ENCODE assay signal across 32 cellular contexts in genomic region chr9:74304598-74304997, GRCh38.
DNase-seq lines count a peak whose midpoint lies in the region; ATAC-seq, FAIRE-seq and TF ChIP-seq lines count a peak whose summit lies in the region.
"Had no signal": no experiment of that assay in that cellular context is flagged by ENCODE, and none has a peak within 500 bp of the region (broad histone marks: within the 10 kb centered on the region; RNA-seq: fewer than 3 reads in every experiment).

No MANE protein-coding gene starts in this region.

- TF ChIP-seq CTCF in H1 (IDR thresholded peaks at IDR 0.05; ENCODE audit: control extremely low read depth in 1 of 3, insufficient read depth in 1 of 3, low read depth in 1 of 3, low read length in 3 of 3) (no peak), dorsolateral prefrontal cortex (IDR thresholded peaks at IDR 0.05 in 54 of 56, conservative IDR thresholded peaks at IDR 0.05 in 2 of 56; ENCODE audit: low read depth in 1 of 56, partially characterized antibody in 56 of 56) (no peak)

- H4K8ac ChIP-seq in H1 (ENCODE audit: extremely low read depth, insufficient read depth, low read length) (no peak overlapping the region), mesendoderm (ENCODE audit: low read depth, low read length) (no peak overlapping the region)

- no peak for TF ChIP-seq EP300 in H1 (IDR thresholded peaks at IDR 0.05; ENCODE audit: borderline replicate concordance in 1 of 2, low read depth in 2 of 2, low read length in 2 of 2)

- POLR2A ChIA-PET in H1 (lab: Charles Lee; ENCODE audit: partially characterized antibody) = no interaction called here

- H3K9ac ChIP-seq in HUES48 (ENCODE audit: low read depth, low read length) (no peak overlapping the region), H1 (replicated peaks in 1 of 4; ENCODE audit: extremely low read depth in 1 of 4, low read depth in 3 of 4, low read length in 3 of 4) (no peak overlapping the region), mesendoderm (ENCODE audit: low read length) (no peak overlapping the region)
- H3K9ac ChIP-seq: BLaER1 treated with 17β-estradiol and CSF1 and Interleukin-3, amounts not matched to agents 10 nM and 100 nM had no signal

- intact Hi-C loops in dorsolateral prefrontal cortex (cut with DNase I) = no loop called here

- H3K79me2 ChIP-seq in H1 (ENCODE audit: control insufficient read depth in 1 of 2, insufficient read depth in 2 of 2, low read length in 2 of 2) (no peaks in the 10 kb centered on the region), mesendoderm (ENCODE audit: control insufficient read depth, insufficient read depth, low read length) (no peaks in the 10 kb centered on the region)

- H3K4me1 ChIP-seq in HUES48 (ENCODE audit: control insufficient read depth, insufficient read depth, low read length) (peaks cover 42% of the 10 kb centered on the region), H1 (replicated peaks in 1 of 4; ENCODE audit: control insufficient read depth in 3 of 4, insufficient read depth in 4 of 4, low read length in 3 of 4) (peaks cover 0 to 16% (median 2%) of the 10 kb centered on the region in 4 experiments; a peak in 4 of 7 replicates), mesendoderm (ENCODE audit: control insufficient read depth, low read depth, low read length) (peaks cover 2% of the 10 kb centered on the region)
- H3K4me1 ChIP-seq: A549; BLaER1 treated with 17β-estradiol and CSF1 and Interleukin-3, amounts not matched to agents 10 nM and 100 nM; Caco-2 had no signal

- H3K56ac ChIP-seq in H1 (replicated peaks; ENCODE audit: insufficient read length, low read depth, low read length) (no peak overlapping the region), mesendoderm (ENCODE audit: low read length) (no peak overlapping the region)

- peak overlapping the region; percentile 20 to 23; a peak in 3 of 4 replicates for H3K4me2 ChIP-seq in H1 (ENCODE audit: insufficient read depth in 1 of 2, low read depth in 2 of 2, low read length in 2 of 2)
- H3K4me2 ChIP-seq in mesendoderm (ENCODE audit: low read length) = no peak overlapping the region
- H3K4me2 ChIP-seq: A549; BLaER1 treated with 17β-estradiol and CSF1 and Interleukin-3, amounts not matched to agents 10 nM and 100 nM; PC-9 had no signal

- H3K4ac ChIP-seq in H1 (replicated peaks; ENCODE audit: insufficient read length, low read depth, low read length) (no peak overlapping the region), mesendoderm (ENCODE audit: low read depth, low read length) (no peak overlapping the region)

- H3K36me3 ChIP-seq in HUES48 (ENCODE audit: control insufficient read depth, insufficient read depth, low read length) (no peaks in the 10 kb centered on the region), H1 (ENCODE audit: control insufficient read depth in 2 of 4, insufficient read depth in 4 of 4, low read length in 3 of 4) (no peaks in the 10 kb centered on the region), mesendoderm (ENCODE audit: control insufficient read depth, insufficient read depth, low read length) (no peaks in the 10 kb centered on the region)
- H3K36me3 ChIP-seq: HAP-1, SJCRH30 had no signal

- no peak overlapping the region for H2BK20ac ChIP-seq in H1 (ENCODE audit: low read length)

- H3K23me2 ChIP-seq in H1 (ENCODE audit: low read depth, low read length) = no peaks in the 10 kb centered on the region

- ATAC-seq in GM21367 (IDR thresholded peaks at IDR 0.05; ENCODE audit: unreplicated experiment) = no peak
- ATAC-seq in HG03045 (IDR thresholded peaks at IDR 0.05; ENCODE audit: unreplicated experiment) = no peak
- ATAC-seq: A549, HepG2, Right ventricle myocardium inferior, SK-N-SH treated with all-trans-retinoic acid at 6 μM for 48 hours had no signal

- H2BK15ac ChIP-seq in H1 (ENCODE audit: low read length) (no peak overlapping the region), mesendoderm (replicated peaks; ENCODE audit: low read depth) (no peak overlapping the region)

- no peak overlapping the region for H2BK5ac ChIP-seq in H1 (ENCODE audit: low read depth, low read length)
- H2BK5ac ChIP-seq in mesendoderm (ENCODE audit: low read length) = no peak overlapping the region

- H3K79me1 ChIP-seq in H1 (ENCODE audit: low read depth, low read length) (no peaks in the 10 kb centered on the region), mesendoderm (ENCODE audit: low read length) (no peaks in the 10 kb centered on the region)

- H4K5ac ChIP-seq in H1 (ENCODE audit: insufficient read length, low read depth, low read length) (peak overlapping the region; percentile 57), mesendoderm (ENCODE audit: low read length) (no peak overlapping the region)

- no peak overlapping the region for H3K4me3 ChIP-seq in HUES48 (ENCODE audit: low read depth, low read length)
- peak overlapping the region in 1 of 4 experiments; percentile 2; a peak in 1 of 8 replicates for H3K4me3 ChIP-seq in H1 (ENCODE audit: extremely low read depth in 1 of 4, insufficient read depth in 2 of 4, low read depth in 3 of 4, low read length in 4 of 4)
- H3K4me3 ChIP-seq in mesendoderm (ENCODE audit: low read length) = no peak overlapping the region
- no peak overlapping the region for H3K4me3 ChIP-seq in dorsolateral prefrontal cortex
- H3K4me3 ChIP-seq: A549; BLaER1 treated with 17β-estradiol and CSF1 and Interleukin-3, amounts not matched to agents 10 nM and 100 nM; HAP-1; PC-9; SJCRH30 had no signal

- no peak for TF ChIP-seq POLR2A in H1 (IDR thresholded peaks at IDR 0.05; ENCODE audit: control extremely low read depth in 1 of 2, low read depth in 2 of 2, low read length in 2 of 2)

- no peak overlapping the region for H3K18ac ChIP-seq in H1 (ENCODE audit: extremely low read depth, low read length)
- no peak overlapping the region for H3K18ac ChIP-seq in mesendoderm (ENCODE audit: low read length)

- H2AFZ ChIP-seq in H1 (ENCODE audit: low read length) = no peak overlapping the region
- H2AFZ ChIP-seq: PC-9 had no signal

- peak; percentile 48 for FAIRE-seq in H1 (lab: Jason Lieb, UNC)
- FAIRE-seq: A549, GM12892, GM19239, HepG2 had no signal

- H2BK120ac ChIP-seq in H1 (replicated peaks; ENCODE audit: low read depth, low read length) = no peak overlapping the region
- no peak overlapping the region for H2BK120ac ChIP-seq in mesendoderm (ENCODE audit: low read depth, low read length)

- H3K27me3 ChIP-seq in HUES48 (ENCODE audit: control insufficient read depth, insufficient read depth, low read length) (no peaks in the 10 kb centered on the region), H1 (replicated peaks in 1 of 4; ENCODE audit: control insufficient read depth in 3 of 4, extremely low read depth in 1 of 4, insufficient read depth in 3 of 4, low read length in 3 of 4) (no peaks in the 10 kb centered on the region), mesendoderm (ENCODE audit: insufficient read depth, low read length, poor library complexity) (no peaks in the 10 kb centered on the region), dorsolateral prefrontal cortex (no peaks in the 10 kb centered on the region)
- H3K27me3 ChIP-seq: BLaER1 treated with 17β-estradiol and CSF1 and Interleukin-3, amounts not matched to agents 10 nM and 100 nM; SJCRH30 had no signal

- no peaks in the 10 kb centered on the region for H4K20me1 ChIP-seq in H1 (replicated peaks in 1 of 2; ENCODE audit: control insufficient read depth in 1 of 2, insufficient read depth in 2 of 2, low read length in 2 of 2)
- H4K20me1 ChIP-seq: BLaER1 treated with 17β-estradiol and CSF1 and Interleukin-3, amounts not matched to agents 10 nM and 100 nM had no signal

- CTCF ChIA-PET in H1 (lab: Charles Lee; ENCODE audit: partially characterized antibody) = interaction anchor here (1.5 kb wide), 1 partner anchor 19 kb away, joined by 3 read pairs; no protein-coding TSS in a partner anchor

- TF ChIP-seq RAD21 in H1 (IDR thresholded peaks at IDR 0.05 in 1 of 2, conservative IDR thresholded peaks at IDR 0.05 in 1 of 2; ENCODE audit: low read depth in 2 of 2, low read length in 2 of 2) = no peak

- H3K14ac ChIP-seq in H1 (ENCODE audit: insufficient read length) = no peak overlapping the region

- H2BK12ac ChIP-seq in H1 (ENCODE audit: low read depth, low read length) = no peak overlapping the region; the same call in 1 of the 2 replicates

- H3K27ac ChIP-seq in HUES48 (ENCODE audit: low read depth, low read length) (peak overlapping the region; percentile 87), H1 (ENCODE audit: low read depth, low read length) (no peak overlapping the region), mesendoderm (ENCODE audit: low read depth, low read length) (no peak overlapping the region), dorsolateral prefrontal cortex (no peak overlapping the region)
- H3K27ac ChIP-seq: A549; BLaER1 treated with 17β-estradiol and CSF1 and Interleukin-3, amounts not matched to agents 10 nM and 100 nM; HL-60; PC-9; SJCRH30 had no signal

- H2AK5ac ChIP-seq in H1 (ENCODE audit: low read depth, low read length) (no peak overlapping the region), mesendoderm (ENCODE audit: low read length) (no peak overlapping the region)

- H3K23ac ChIP-seq in H1 (ENCODE audit: insufficient read length) (no peak overlapping the region), mesendoderm (ENCODE audit: low read length) (no peak overlapping the region)

- H3K9me3 ChIP-seq in HUES48 (ENCODE audit: control insufficient read depth, insufficient read depth, low read length) (no peaks in the 10 kb centered on the region), H1 (ENCODE audit: insufficient read depth in 2 of 2, low read depth in 1 of 2, low read length in 1 of 2) (no peaks in the 10 kb centered on the region)
- H3K9me3 ChIP-seq: A549, Caco-2, HAP-1, SJCRH30 had no signal

- no peak overlapping the region for H4K91ac ChIP-seq in H1 (replicated peaks; ENCODE audit: insufficient read length, low read length)

- DNase-seq in H1 (ENCODE audit: low read depth in 1 of 2, low spot score in 2 of 2) (no peak), mesendoderm (peak; percentile 55), dorsolateral prefrontal cortex (no peak)
- DNase-seq in activated T-cell treated with anti-CD3 and anti-CD28 coated beads, Interleukin-2, amount 50 U/mL, for 48 hours = no peak
- DNase-seq: AML-193; Caco-2; CD4-positive, alpha-beta T cell; DMS 273 treated with DMSO at 0.1 percent for 48 hours; DMS79; GF-D8; Karpas-422; NCI-H1092 treated with DMSO at 0.1 percent for 48 hours; NCI-H146; NCI-H1930; NCI-H2107; NCI-H446; NCI-H524 treated with DMSO at 0.1 percent for 48 hours; NCI-H774; PC-9 had no signal

- WGBS in H1 (ENCODE audit: extremely low coverage in 1 of 2, insufficient coverage in 1 of 2, insufficient read length in 1 of 2, insufficient replicate concordance in 2 of 2, low coverage in 1 of 2, low lambda C conversion rate in 2 of 2, missing lambda C conversion rate in 1 of 2), 2 experiments = 45% methylated on average over 1 of the region's 1 CpG; no CpG with 5 or more reads in 1 of the 2 experiments
- no CpG with 5 or more reads among the region's 1 CpG for WGBS in mesendoderm (ENCODE audit: extremely low coverage, insufficient coverage, low lambda C conversion rate)

TF ChIP-seq in H1, 55 proteins besides CTCF, POLR2A, EP300 and RAD21 (continues in another document):
- no peak for TF ChIP-seq NANOG (IDR thresholded peaks at IDR 0.05; ENCODE audit: insufficient read depth, low read depth, low read length, poor library complexity, severe bottlenecking)
